Comparison of ENCODE assay signal across 8 cellular contexts in the genomic region with DNA sequence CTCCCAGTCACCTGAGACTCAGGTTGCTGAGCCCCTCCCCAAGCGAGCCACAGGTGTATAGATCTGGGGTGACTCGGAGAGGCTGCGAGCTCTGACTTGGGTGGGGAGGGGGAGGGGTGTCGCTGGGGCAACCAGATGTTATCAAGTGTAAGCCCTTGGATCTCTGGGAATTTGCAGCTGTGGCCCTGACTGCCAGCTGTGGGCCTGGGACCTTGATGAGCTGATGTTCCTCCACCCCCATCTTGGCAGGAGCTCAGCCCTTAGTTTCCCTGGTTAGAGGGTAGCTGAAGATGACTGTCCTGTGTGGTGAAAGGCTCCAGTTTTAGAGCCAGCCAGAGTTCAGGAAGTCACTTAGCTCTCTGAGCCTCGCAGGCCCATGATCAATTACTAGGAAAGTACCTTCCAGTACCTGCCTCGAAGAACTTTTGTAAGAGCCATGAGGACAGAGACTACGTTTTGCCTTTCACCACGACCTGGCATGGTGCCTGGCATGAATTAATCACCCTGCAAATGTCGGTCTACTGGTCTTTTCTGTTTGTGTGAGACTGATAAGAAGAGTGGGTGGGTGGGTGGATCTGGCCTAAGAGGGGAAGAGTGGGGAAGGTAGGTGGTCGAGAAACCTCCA. TPM values are rescaled to one million over a fixed set of nuclear protein-coding genes. Genes with fewer than 3 reads are reported as not detected.
DNase-seq lines count a peak whose midpoint lies in the region; ATAC-seq and TF ChIP-seq lines count a peak whose summit lies in the region.

No MANE protein-coding gene starts in this region.

- H2BK120ac ChIP-seq in mesenchymal stem cell (ENCODE audit: low read depth, low read length): no peak overlapping the region

- ATAC-seq in GM18861 (IDR thresholded peaks at IDR 0.05; ENCODE audit: unreplicated experiment) (no peak), GM19324 (IDR thresholded peaks at IDR 0.05; ENCODE audit: low FRiP score, unreplicated experiment) (no peak), GM21526 (IDR thresholded peaks at IDR 0.05; ENCODE audit: low FRiP score, unreplicated experiment) (no peak), GM18873 (IDR thresholded peaks at IDR 0.05; ENCODE audit: low FRiP score, unreplicated experiment) (no peak)

- intact Hi-C loops in ascending aorta (cut with DNase I): no loop called here

- H3K9me3 ChIP-seq in BE2C (no peaks in the 10 kb centered on the region), ascending aorta (no peaks in the 10 kb centered on the region), mesenchymal stem cell (ENCODE audit: control insufficient read depth, low read length) (no peaks in the 10 kb centered on the region)

- H3K23ac ChIP-seq in mesenchymal stem cell (ENCODE audit: low read length in 2 of 2): peak overlapping the region in 1 of 2 experiments; percentile 41

- H3K27me3 ChIP-seq in BE2C: no peaks in the 10 kb centered on the region
- no peaks in the 10 kb centered on the region for H3K27me3 ChIP-seq in ascending aorta
- H3K27me3 ChIP-seq in mesenchymal stem cell (ENCODE audit: control insufficient read depth in 1 of 2, insufficient read depth in 1 of 2, low read length in 2 of 2): no peaks in the 10 kb centered on the region

- H3K18ac ChIP-seq in mesenchymal stem cell (ENCODE audit: low read depth in 1 of 2, low read length in 2 of 2): peak overlapping the region in 1 of 2 experiments; percentile 63

- no peak overlapping the region for H3K9ac ChIP-seq in mesenchymal stem cell (ENCODE audit: low read length)

- H3K4me3 ChIP-seq in BE2C (ENCODE audit: low read depth, low read length): no peak overlapping the region
- H3K4me3 ChIP-seq in ascending aorta: no peak overlapping the region
- H3K4me3 ChIP-seq in mesenchymal stem cell (ENCODE audit: insufficient read depth in 1 of 2, low read depth in 1 of 2, low read length in 2 of 2): no peak overlapping the region

- peaks cover 32% of the 10 kb centered on the region for H3K79me1 ChIP-seq in mesenchymal stem cell (replicated peaks; ENCODE audit: low read length, poor library complexity, severe bottlenecking)

- H4K8ac ChIP-seq in mesenchymal stem cell (ENCODE audit: low read length): no peak overlapping the region

- H3K14ac ChIP-seq in mesenchymal stem cell (ENCODE audit: low read length in 2 of 2): peak overlapping the region in 1 of 2 experiments; percentile 67

- no peak overlapping the region for H2AFZ ChIP-seq in mesenchymal stem cell (ENCODE audit: low read depth, low read length)

- H4K91ac ChIP-seq in mesenchymal stem cell (ENCODE audit: low read length): no peak overlapping the region

- no peak for TF ChIP-seq CTCF in BE2C (IDR thresholded peaks at IDR 0.05; ENCODE audit: low read depth, low read length)
- TF ChIP-seq CTCF in ascending aorta (IDR thresholded peaks at IDR 0.05): no peak

- H2BK12ac ChIP-seq in mesenchymal stem cell (ENCODE audit: low read length in 2 of 2): peak overlapping the region in 1 of 2 experiments; percentile 56

- H3K36me3 ChIP-seq in BE2C (no peaks in the 10 kb centered on the region), ascending aorta (peaks cover 0 to 3% of the 10 kb centered on the region in 2 donors), mesenchymal stem cell (ENCODE audit: control insufficient read depth in 1 of 2, insufficient read depth in 2 of 2, low read depth in 1 of 2, low read length in 2 of 2) (peaks cover 4 to 30% of the 10 kb centered on the region in 2 experiments)

- H3K4me1 ChIP-seq in BE2C (peaks cover 6% of the 10 kb centered on the region), ascending aorta (peaks cover 0 to 14% of the 10 kb centered on the region in 2 donors), mesenchymal stem cell (ENCODE audit: control insufficient read depth, insufficient read depth, low read depth, low read length) (peaks cover 49% of the 10 kb centered on the region)

- no peak overlapping the region for H2BK15ac ChIP-seq in mesenchymal stem cell (ENCODE audit: low read depth, poor library complexity, severe bottlenecking)

- peak; percentile 30 for DNase-seq in BE2C
- DNase-seq in HT-29 (ENCODE audit: low spot score): peak; percentile 94
- DNase-seq in ascending aorta (ENCODE audit: low spot score in 2 of 2): no peak
- peak; percentile 83 for DNase-seq in mesenchymal stem cell

- H2AK5ac ChIP-seq in mesenchymal stem cell (ENCODE audit: low read length, severe bottlenecking): peak overlapping the region; percentile 95

- no peak overlapping the region for H3K4me2 ChIP-seq in mesenchymal stem cell (ENCODE audit: low read length, poor library complexity, severe bottlenecking)

- 36% methylated on average over 10 of the region's 10 CpGs for WGBS in mesenchymal stem cell

- peak overlapping the region in 1 of 2 experiments; percentile 17 for H3K4ac ChIP-seq in mesenchymal stem cell (ENCODE audit: low read depth in 1 of 2, low read length in 2 of 2)

- H3K27ac ChIP-seq in ascending aorta (peak overlapping the region; percentile 38 to 54), mesenchymal stem cell (ENCODE audit: low read length, poor library complexity, severe bottlenecking) (peak overlapping the region; percentile 95)

- peak overlapping the region; percentile 98 for H2BK5ac ChIP-seq in mesenchymal stem cell (ENCODE audit: low read depth, low read length, poor library complexity, severe bottlenecking)

RNA-seq across cellular contexts. Expression of a gene that starts 55.8 kb away (rescaled TPM):
- polyA plus RNA-seq in BE2C (2012; ENCODE audit: insufficient read depth, insufficient read length, low read depth): 252 TPM
- total RNA-seq in HT-29 (2014; rRNA removed; shearing (Covaris generic)): 148 and 154 TPM in 2 replicates
- total RNA-seq in ascending aorta: 48.9 TPM
- polyA plus RNA-seq in mesenchymal stem cell (2013, experiment 1 of 2): 121 TPM
- 121 TPM for polyA plus RNA-seq in mesenchymal stem cell (2013, experiment 2 of 2)

RNA-seq across cellular contexts. Expression of a gene that starts 56.1 kb away (rescaled TPM):
- polyA plus RNA-seq in BE2C (2012; ENCODE audit: insufficient read depth, insufficient read length, low read depth): 18.9 TPM
- total RNA-seq in HT-29 (2014; rRNA removed; shearing (Covaris generic)): 7.4 and 7.9 TPM in 2 replicates
- total RNA-seq in ascending aorta: 1.6 TPM
- 11.4 TPM for polyA plus RNA-seq in mesenchymal stem cell (2013, experiment 1 of 2)
- 11.2 TPM for polyA plus RNA-seq in mesenchymal stem cell (2013, experiment 2 of 2)

RNA-seq across cellular contexts. Expression of a gene that starts 58.8 kb away (rescaled TPM):
- polyA plus RNA-seq in BE2C (2012; ENCODE audit: insufficient read depth, insufficient read length, low read depth): not detected
- total RNA-seq in HT-29 (2014; rRNA removed; shearing (Covaris generic)): 0.65 and 0.76 TPM in 2 replicates
- 87.3 TPM for total RNA-seq in ascending aorta
- 25.2 TPM for polyA plus RNA-seq in mesenchymal stem cell (2013, experiment 1 of 2)
- polyA plus RNA-seq in mesenchymal stem cell (2013, experiment 2 of 2): 25.1 TPM

Comparison
In these comparisons a context has a peak if more than half of its experiments do, and no peak if none do; other contexts are left out.
1. DNase-seq: peak in BE2C (single experiment), HT-29 (single experiment) and mesenchymal stem cell (single experiment); none in ascending aorta (0 of 2).
2. RNA of a gene that starts 58.8 kb away (total RNA-seq): 87.3 TPM in ascending aorta (single experiment); 0.65 to 0.76 TPM in HT-29; every median in the first group is over 10 times any median in the second.